ENCODE assay signal across 1 cellular context in genomic region chr16:52408197-52408845, GRCh38.
TF ChIP-seq lines count a peak whose summit lies in the region.

No MANE protein-coding gene starts in this region.

TF ChIP-seq in HepG2, 621 proteins besides CTCF, POLR2A, EP300 and RAD21 (continued from another document and continues in another):
- peak; percentile 40; the same call in 1 of the 2 replicates for TF ChIP-seq BCL3 (CRISPR knock-in tag; IDR thresholded peaks at IDR 0.05)
- peak; percentile 65; the same call in 1 of the 2 replicates for TF ChIP-seq FOSL1 (CRISPR knock-in tag; IDR thresholded peaks at IDR 0.05; ENCODE audit: borderline replicate concordance)
- no peak for TF ChIP-seq GRHL1 (CRISPR knock-in tag; conservative IDR thresholded peaks at IDR 0.05)
- TF ChIP-seq SP2 (CRISPR knock-in tag; IDR thresholded peaks at IDR 0.05): no peak
- no peak for TF ChIP-seq ATRX (CRISPR knock-in tag; IDR thresholded peaks at IDR 0.05; ENCODE audit: borderline replicate concordance)
- TF ChIP-seq ZBTB1 (CRISPR knock-in tag; IDR thresholded peaks at IDR 0.05; ENCODE audit: borderline replicate concordance): no peak
- no peak for TF ChIP-seq POLR2AphosphoS5 (IDR thresholded peaks at IDR 0.05; ENCODE audit: low read depth, low read length)
- no peak for TF ChIP-seq ZNF296 (CRISPR knock-in tag; conservative IDR thresholded peaks at IDR 0.05)
- TF ChIP-seq FIP1L1 (IDR thresholded peaks at IDR 0.05; ENCODE audit: borderline replicate concordance, insufficient read depth, low read depth, low read length): no peak
- TF ChIP-seq ZNF337 (CRISPR knock-in tag; IDR thresholded peaks at IDR 0.05; ENCODE audit: borderline replicate concordance, low read depth): peak; percentile 80; the same call in 1 of the 2 replicates
- no peak for TF ChIP-seq ZNF329 (CRISPR knock-in tag; IDR thresholded peaks at IDR 0.05; ENCODE audit: low read depth)
- peak; percentile 18; the same call in 1 of the 2 replicates for TF ChIP-seq ZNF747 (CRISPR knock-in tag; IDR thresholded peaks at IDR 0.05; ENCODE audit: borderline replicate concordance)
- TF ChIP-seq ZNF451 (CRISPR knock-in tag; IDR thresholded peaks at IDR 0.05): no peak
- peak; percentile 91 for TF ChIP-seq HNF1B (CRISPR knock-in tag; IDR thresholded peaks at IDR 0.05)
- TF ChIP-seq GATAD2A (CRISPR knock-in tag; IDR thresholded peaks at IDR 0.05): peak; percentile 91; the same call in 1 of the 2 replicates
- no peak for TF ChIP-seq TBP (CRISPR knock-in tag; IDR thresholded peaks at IDR 0.05)
- no peak for TF ChIP-seq U2AF2 (IDR thresholded peaks at IDR 0.05; ENCODE audit: low read depth, low read length)
- no peak for TF ChIP-seq ZNF160 (CRISPR knock-in tag; IDR thresholded peaks at IDR 0.05)
- no peak for TF ChIP-seq ZNF280B (CRISPR knock-in tag; IDR thresholded peaks at IDR 0.05; ENCODE audit: borderline replicate concordance)
- TF ChIP-seq CHD4 (IDR thresholded peaks at IDR 0.05; ENCODE audit: borderline replicate concordance, low read length): no peak
- TF ChIP-seq KMT2B (CRISPR knock-in tag; IDR thresholded peaks at IDR 0.05): no peak
- no peak for TF ChIP-seq EEA1 (CRISPR knock-in tag; IDR thresholded peaks at IDR 0.05; ENCODE audit: borderline replicate concordance)
- TF ChIP-seq ZNF343 (CRISPR knock-in tag; IDR thresholded peaks at IDR 0.05): 0 out of 2 replicates have a peak, but pooled peaks have one; percentile 43
- no peak for TF ChIP-seq ZNF333 (CRISPR knock-in tag; IDR thresholded peaks at IDR 0.05; ENCODE audit: borderline replicate concordance)
- no peak for TF ChIP-seq SUZ12 (IDR thresholded peaks at IDR 0.05; ENCODE audit: low read depth, low read length)
- TF ChIP-seq BRF2 (CRISPR knock-in tag; IDR thresholded peaks at IDR 0.05): peak; percentile 76; the same call in 1 of the 2 replicates
- TF ChIP-seq FOXO1 (CRISPR knock-in tag; IDR thresholded peaks at IDR 0.05): peak; percentile 96
- no peak for TF ChIP-seq LBX2 (CRISPR knock-in tag; IDR thresholded peaks at IDR 0.05; ENCODE audit: borderline replicate concordance)
- no peak for TF ChIP-seq NCOA5 (CRISPR knock-in tag; IDR thresholded peaks at IDR 0.05)
- no peak for TF ChIP-seq ARNT (IDR thresholded peaks at IDR 0.05)
- TF ChIP-seq ZFP36 (IDR thresholded peaks at IDR 0.05; ENCODE audit: borderline replicate concordance, low read depth, low read length, partially characterized antibody): no peak
- TF ChIP-seq MIXL1 (CRISPR knock-in tag; IDR thresholded peaks at IDR 0.05): peak; percentile 64
- no peak for TF ChIP-seq ZNF143 (CRISPR knock-in tag; IDR thresholded peaks at IDR 0.05)
- TF ChIP-seq ZSCAN20 (CRISPR knock-in tag; IDR thresholded peaks at IDR 0.05; ENCODE audit: borderline replicate concordance): no peak
- peak; percentile 76; the same call in 1 of the 2 replicates for TF ChIP-seq ZNF556 (CRISPR knock-in tag; IDR thresholded peaks at IDR 0.05; ENCODE audit: borderline replicate concordance)
- no peak for TF ChIP-seq ELF4 (CRISPR knock-in tag; IDR thresholded peaks at IDR 0.05; ENCODE audit: borderline replicate concordance)
- TF ChIP-seq MEIS1 (CRISPR knock-in tag; IDR thresholded peaks at IDR 0.05; ENCODE audit: borderline replicate concordance): peak; percentile 60; the same call in 1 of the 2 replicates
- peak; percentile 63 to 71 for TF ChIP-seq NR2F1 (CRISPR knock-in tag; IDR thresholded peaks at IDR 0.05)
- TF ChIP-seq SMC3 (IDR thresholded peaks at IDR 0.05; ENCODE audit: low read length): no peak
- TF ChIP-seq ZNF512B (CRISPR knock-in tag; IDR thresholded peaks at IDR 0.05; ENCODE audit: borderline replicate concordance): no peak
- peak; percentile 99 for TF ChIP-seq SALL1 (CRISPR knock-in tag; IDR thresholded peaks at IDR 0.05)
- peak; percentile 91 for TF ChIP-seq CREM (IDR thresholded peaks at IDR 0.05)
- no peak for TF ChIP-seq CREM (CRISPR knock-in tag; IDR thresholded peaks at IDR 0.05)
- TF ChIP-seq PHF5A (CRISPR knock-in tag; IDR thresholded peaks at IDR 0.05; ENCODE audit: low read depth, unreplicated experiment): peak; percentile 67
- TF ChIP-seq E2F1 (CRISPR knock-in tag; IDR thresholded peaks at IDR 0.05): no peak
- TF ChIP-seq KLF6 (CRISPR knock-in tag; IDR thresholded peaks at IDR 0.05): no peak
- no peak for TF ChIP-seq ZBTB2 (CRISPR knock-in tag; IDR thresholded peaks at IDR 0.05; ENCODE audit: low read depth)
- TF ChIP-seq DMAP1 (CRISPR knock-in tag; IDR thresholded peaks at IDR 0.05): no peak
- TF ChIP-seq PATZ1 (CRISPR knock-in tag; IDR thresholded peaks at IDR 0.05): peak; percentile 60; the same call in 1 of the 2 replicates
- TF ChIP-seq ZMAT5 (CRISPR knock-in tag; IDR thresholded peaks at IDR 0.05; ENCODE audit: borderline replicate concordance, low read depth): no peak
- TF ChIP-seq CC2D1A (CRISPR knock-in tag; IDR thresholded peaks at IDR 0.05): no peak
- no peak for TF ChIP-seq GLMP (CRISPR knock-in tag; IDR thresholded peaks at IDR 0.05; ENCODE audit: borderline replicate concordance)
